12 cellular contexts compared by ENCODE assay signal in the genomic region with DNA sequence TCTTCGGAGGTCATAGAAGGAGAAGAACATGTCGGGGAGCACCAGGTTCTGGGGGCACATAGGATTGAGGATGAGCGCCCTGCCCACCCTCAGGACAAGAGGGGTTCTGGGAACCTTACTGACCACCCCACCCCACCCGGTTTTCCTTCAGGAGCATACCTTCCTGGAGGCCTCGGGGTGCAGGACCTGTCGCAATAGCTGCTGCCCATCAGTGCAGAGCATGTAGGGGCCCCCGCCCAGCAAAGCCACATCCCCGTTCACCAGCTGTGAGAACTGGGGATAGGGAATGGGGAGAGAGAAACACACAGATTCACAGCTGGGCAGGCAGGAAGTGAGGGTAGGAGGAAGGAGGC. TPM values are rescaled to one million over a fixed set of nuclear protein-coding genes. Genes with fewer than 3 reads are reported as not detected.
DNase-seq lines count a peak whose midpoint lies in the region; ATAC-seq and TF ChIP-seq lines count a peak whose summit lies in the region.
"Had no signal": no experiment of that assay in that cellular context is flagged by ENCODE, and none has a peak within 500 bp of the region (broad histone marks: within the 10 kb centered on the region; RNA-seq: fewer than 3 reads in every experiment).

No MANE protein-coding gene starts in this region.

- no peak for DNase-seq in CD4-positive, alpha-beta T cell
- DNase-seq in Peyer's patch (no peak), fibroblast of villous mesenchyme (ENCODE audit: low read depth) (peak; percentile 62), posterior vena cava (ENCODE audit: low spot score) (peak; percentile 78), NCI-H1417 treated with DMSO at 0.1 percent for 48 hours (lab: John Stamatoyannopoulos, UW) (no peak), dedifferentiated amniotic fluid mesenchymal stem cell (ENCODE audit: extremely low spot score) (no peak), OCI-LY7 (ENCODE audit: low spot score) (no peak)
- no peak for DNase-seq in activated CD8-positive, alpha-beta memory T cell treated with anti-CD3 and anti-CD28 coated beads, Interleukin-2, amount 10 ng/mL, durations not matched to agents 7 days and 5 days
- DNase-seq: AML-193, cortex of kidney, HFFc6, NCI-H226 had no signal

- no peaks in the 10 kb centered on the region for H4K20me1 ChIP-seq in OCI-LY7 (ENCODE audit: insufficient read depth, low read length)

- POLR2A ChIA-PET in CD4-positive, alpha-beta T cell (lab: Charles Lee), result interaction anchor here (0.9 kb wide), 1 partner anchor 77 kb away, joined by 3 read pairs; a partner anchor contains a TSS
- POLR2A ChIA-PET in OCI-LY7 (lab: Charles Lee), result no interaction called here

- H3K4me1 ChIP-seq in Peyer's patch (peaks cover 0 to 42% (median 17%) of the 10 kb centered on the region in 4 donors), OCI-LY7 (ENCODE audit: insufficient read depth, low read length, poor library complexity, severe bottlenecking) (peaks cover 37% of the 10 kb centered on the region)

- no peak overlapping the region for H2AFZ ChIP-seq in OCI-LY7 (ENCODE audit: low read length)

- CTCF ChIA-PET in CD4-positive, alpha-beta T cell (lab: Charles Lee), result no interaction called here
- CTCF ChIA-PET in activated CD8-positive, alpha-beta memory T cell treated with anti-CD3 and anti-CD28 coated beads, Interleukin-2, amount 10 ng/mL, durations not matched to agents 7 days and 5 days (lab: Charles Lee), result interaction anchor here (1.4 kb wide), 1 partner anchor 29 kb away, joined by 3 read pairs; no protein-coding TSS in a partner anchor
- CTCF ChIA-PET in OCI-LY7 (lab: Charles Lee; ENCODE audit: unreplicated experiment), result no interaction called here

- TF ChIP-seq POLR2A in Peyer's patch (IDR thresholded peaks at IDR 0.05), result no peak

- no peak for ATAC-seq in CD4-positive, alpha-beta T cell (ENCODE audit: poor library complexity)
- ATAC-seq in activated CD8-positive, alpha-beta memory T cell treated with anti-CD3 and anti-CD28 coated beads, Interleukin-2, amount 10 ng/mL, durations not matched to agents 7 days and 5 days, result no peak

- H3K36me3 Mint-ChIP-seq in CD4-positive, alpha-beta T cell (ENCODE audit: low read depth), result peaks cover 7% of the 10 kb centered on the region
- peaks cover 1% of the 10 kb centered on the region for H3K36me3 Mint-ChIP-seq in activated CD8-positive, alpha-beta memory T cell treated with anti-CD3 and anti-CD28 coated beads, Interleukin-2, amount 10 ng/mL, durations not matched to agents 7 days and 5 days

- no peak overlapping the region for H3K4me3 Mint-ChIP-seq in CD4-positive, alpha-beta T cell
- no peak overlapping the region for H3K4me3 Mint-ChIP-seq in activated CD8-positive, alpha-beta memory T cell treated with anti-CD3 and anti-CD28 coated beads, Interleukin-2, amount 10 ng/mL, durations not matched to agents 7 days and 5 days
- H3K4me3 Mint-ChIP-seq: HFFc6 had no signal

- no peaks in the 10 kb centered on the region for H3K9me3 Mint-ChIP-seq in CD4-positive, alpha-beta T cell
- no peaks in the 10 kb centered on the region for H3K9me3 Mint-ChIP-seq in activated CD8-positive, alpha-beta memory T cell treated with anti-CD3 and anti-CD28 coated beads, Interleukin-2, amount 10 ng/mL, durations not matched to agents 7 days and 5 days (ENCODE audit: low read depth)
- H3K9me3 Mint-ChIP-seq: HFFc6 had no signal

- H3K27me3 ChIP-seq in CD4-positive, alpha-beta T cell (ENCODE audit: control insufficient read depth, insufficient read depth, low read length), result no peaks in the 10 kb centered on the region
- no peaks in the 10 kb centered on the region for H3K27me3 ChIP-seq in Peyer's patch

- H3K27me3 Mint-ChIP-seq in CD4-positive, alpha-beta T cell, result no peaks in the 10 kb centered on the region
- H3K27me3 Mint-ChIP-seq in activated CD8-positive, alpha-beta memory T cell treated with anti-CD3 and anti-CD28 coated beads, Interleukin-2, amount 10 ng/mL, durations not matched to agents 7 days and 5 days, result peaks cover 8% of the 10 kb centered on the region

- H3K36me3 ChIP-seq in Peyer's patch (peaks cover 0 to 32% (median 0%) of the 10 kb centered on the region in 3 donors), OCI-LY7 (ENCODE audit: insufficient read depth, low read length) (peaks cover 11% of the 10 kb centered on the region; the same call in 1 of the 2 replicates)

- no peaks in the 10 kb centered on the region for H3K9me2 ChIP-seq in OCI-LY7 (ENCODE audit: insufficient read depth, low read length)

- H3K4me2 ChIP-seq in OCI-LY7 (ENCODE audit: low read length), result no peak overlapping the region

- no TSS peak for BruUV-seq in OCI-LY7 (replicated peaks; lab: Mats Ljungman, UMichigan)

- no peak overlapping the region for H3K27ac Mint-ChIP-seq in CD4-positive, alpha-beta T cell
- no peak overlapping the region for H3K27ac Mint-ChIP-seq in activated CD8-positive, alpha-beta memory T cell treated with anti-CD3 and anti-CD28 coated beads, Interleukin-2, amount 10 ng/mL, durations not matched to agents 7 days and 5 days
- H3K27ac Mint-ChIP-seq: HFFc6 had no signal

- H3K27ac ChIP-seq in CD4-positive, alpha-beta T cell (ENCODE audit: low read depth, low read length), result peak overlapping the region; percentile 43
- H3K27ac ChIP-seq in Peyer's patch (peak overlapping the region in 3 of 4 donors; percentile 18 to 92 (median 90)), OCI-LY7 (ENCODE audit: low read depth, low read length, poor library complexity, severe bottlenecking) (no peak overlapping the region)

- intact Hi-C loops in CD4-positive, alpha-beta T cell (cut with DNase I, micrococcal nuclease), result loop anchor here in 1 of 2 experiments (10.0 kb wide), 2 partner anchors 159 to 951 kb away; a partner anchor contains a TSS
- intact Hi-C loops in posterior vena cava (cut with DNase I), result loop anchor here in 1 of 2 donors (5.0 kb wide), 1 partner anchor 142 kb away; no protein-coding TSS in a partner anchor
- intact Hi-C loops in OCI-LY7 (cut with micrococcal nuclease; ENCODE audit: unreplicated experiment), result no loop called here

- peaks cover 36% of the 10 kb centered on the region for H3K4me1 Mint-ChIP-seq in CD4-positive, alpha-beta T cell (ENCODE audit: low read depth)
- peaks cover 27% of the 10 kb centered on the region for H3K4me1 Mint-ChIP-seq in activated CD8-positive, alpha-beta memory T cell treated with anti-CD3 and anti-CD28 coated beads, Interleukin-2, amount 10 ng/mL, durations not matched to agents 7 days and 5 days

- H3K4me3 ChIP-seq in Peyer's patch (peak overlapping the region in 2 of 4 donors; percentile 55 to 57), fibroblast of villous mesenchyme (ENCODE audit: low read depth, low read length) (no peak overlapping the region), OCI-LY7 (ENCODE audit: low read depth, low read length, poor library complexity, severe bottlenecking) (no peak overlapping the region)

- H3K79me2 ChIP-seq in OCI-LY7 (ENCODE audit: insufficient read depth, low read depth, low read length), result no peaks in the 10 kb centered on the region

- no peaks in the 10 kb centered on the region for H3K9me3 ChIP-seq in CD4-positive, alpha-beta T cell (ENCODE audit: control insufficient read depth, low read length)
- no peaks in the 10 kb centered on the region for H3K9me3 ChIP-seq in Peyer's patch
- no peaks in the 10 kb centered on the region for H3K9me3 ChIP-seq in OCI-LY7 (ENCODE audit: low read length)

- no peak for TF ChIP-seq CTCF in CD4-positive, alpha-beta T cell (IDR thresholded peaks at IDR 0.05)
- TF ChIP-seq CTCF in Peyer's patch (IDR thresholded peaks at IDR 0.05) (no peak), fibroblast of villous mesenchyme (IDR thresholded peaks at IDR 0.05; ENCODE audit: insufficient read depth, low read depth, low read length) (no peak), OCI-LY7 (conservative IDR thresholded peaks at IDR 0.05; ENCODE audit: low read length) (no peak)

RNA-seq across cellular contexts. Expression of a gene that starts 2.1 kb away (rescaled TPM):
- total RNA-seq in CD4-positive, alpha-beta T cell, result not detected
- total RNA-seq in Peyer's patch (10 to 100 TPM; 15.7 to 67.4 (median 40.9) TPM), fibroblast of villous mesenchyme (under 0.01 and 0.86 TPM in 2 replicates), posterior vena cava (under 1 TPM in 1 of 2 donors, not detected in 1; 0.23 TPM), OCI-LY7 (2022) (not detected in 2 replicates)
- total RNA-seq in activated CD8-positive, alpha-beta memory T cell treated with anti-CD3 and anti-CD28 coated beads, Interleukin-2, amount 10 ng/mL, durations not matched to agents 7 days and 5 days, result not detected
- total RNA-seq in OCI-LY7 (2014; rRNA removed; shearing (Covaris generic)), result 0.08 TPM in 1 of 2 replicates, not detected in the other

RNA-seq across cellular contexts. Expression of a gene that starts 11.4 kb away (rescaled TPM):
- 1 to 10 TPM; 4.3 to 4.7 TPM for total RNA-seq in CD4-positive, alpha-beta T cell
- 10 to 100 TPM in 3 of 4 donors, 1 to 10 TPM in 1; 8.3 to 27.5 (median 17.6) TPM for total RNA-seq in Peyer's patch
- total RNA-seq in fibroblast of villous mesenchyme, result 17.4 and 19.9 TPM in 2 replicates
- total RNA-seq in posterior vena cava, result 10 to 100 TPM; 11.6 to 21.9 TPM
- total RNA-seq in activated CD8-positive, alpha-beta memory T cell treated with anti-CD3 and anti-CD28 coated beads, Interleukin-2, amount 10 ng/mL, durations not matched to agents 7 days and 5 days, result 1 to 10 TPM; 8.4 to 9.3 TPM
- 38.9 and 46.2 TPM in 2 replicates for total RNA-seq in OCI-LY7 (2014; rRNA removed; shearing (Covaris generic))
- 27.5 and 36.8 TPM in 2 replicates for total RNA-seq in OCI-LY7 (2022)

RNA-seq across cellular contexts. Expression of a gene that starts 30.5 kb away (rescaled TPM):
- 100 to 1,000 TPM; 187 to 197 TPM for total RNA-seq in CD4-positive, alpha-beta T cell
- total RNA-seq in Peyer's patch (10 to 100 TPM; 19.9 to 83.3 (median 46.4) TPM), fibroblast of villous mesenchyme (24.8 and 49.7 TPM in 2 replicates), posterior vena cava (10 to 100 TPM; 28.4 to 39.7 TPM), OCI-LY7 (2022) (79.5 and 98.8 TPM in 2 replicates)
- total RNA-seq in activated CD8-positive, alpha-beta memory T cell treated with anti-CD3 and anti-CD28 coated beads, Interleukin-2, amount 10 ng/mL, durations not matched to agents 7 days and 5 days, result 10 to 100 TPM; 73.3 to 99.5 TPM
- total RNA-seq in OCI-LY7 (2014; rRNA removed; shearing (Covaris generic)), result 50.9 and 53.1 TPM in 2 replicates

Comparison
In these comparisons a context has a peak if more than half of its experiments do, and no peak if none do; other contexts are left out.
1. DNase-seq: peak in fibroblast of villous mesenchyme (single experiment) and posterior vena cava (single experiment); none in CD4-positive, alpha-beta T cell (0 of 10), Peyer's patch (0 of 3), activated CD8-positive, alpha-beta memory T cell treated with anti-CD3 and anti-CD28 coated beads, Interleukin-2, amount 10 ng/mL, durations not matched to agents 7 days and 5 days (single experiment), NCI-H1417 treated with DMSO at 0.1 percent for 48 hours (single experiment), dedifferentiated amniotic fluid mesenchymal stem cell (single experiment) and OCI-LY7 (single experiment).